ENCODE assay signal across 7 cellular contexts in the genomic region with DNA sequence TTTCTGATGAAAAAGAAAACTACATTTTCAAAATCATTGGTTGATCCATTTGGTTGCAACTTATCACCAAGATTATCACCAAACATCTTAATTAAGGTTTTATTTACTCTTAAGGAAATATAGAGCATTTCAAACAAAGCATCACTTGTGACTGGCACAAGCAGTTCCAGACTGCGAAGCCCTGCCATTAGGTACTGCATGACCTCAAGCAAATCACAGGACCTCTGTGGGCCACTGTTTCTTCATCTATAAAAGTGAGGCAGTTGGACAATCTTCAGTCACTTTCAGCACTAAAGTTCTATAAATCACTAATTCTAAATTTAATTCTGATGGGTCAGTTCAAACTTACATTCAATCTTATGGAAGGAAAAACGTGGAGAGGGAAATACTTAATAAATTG. TPM values are rescaled to one million over a fixed set of nuclear protein-coding genes. Genes with fewer than 3 reads are reported as not detected.
DNase-seq lines count a peak whose midpoint lies in the region; ATAC-seq and TF ChIP-seq lines count a peak whose summit lies in the region.

No MANE protein-coding gene starts in this region.

- intact Hi-C loops in esophagus muscularis mucosa (cut with DNase I): no loop called here

- no peak for TF ChIP-seq CTCF in esophagus muscularis mucosa (IDR thresholded peaks at IDR 0.05)

- H3K4me3 ChIP-seq in SJSA1 (no peak overlapping the region), esophagus muscularis mucosa (peak overlapping the region; percentile 6 to 36 (median 18))

- H3K4me1 ChIP-seq in SJSA1 (replicated peaks): peaks cover 10% of the 10 kb centered on the region; the same call in 1 of the 2 replicates
- peaks cover 17 to 45% (median 42%) of the 10 kb centered on the region in 4 donors for H3K4me1 ChIP-seq in esophagus muscularis mucosa

- no peaks in the 10 kb centered on the region for H3K9me3 Mint-ChIP-seq in stimulated activated naive CD8-positive, alpha-beta T cell treated with anti-CD3 and anti-CD28 coated beads, Interleukin-15, amount 100 ng/mL, for 72 hours

- no peak for TF ChIP-seq EP300 in esophagus muscularis mucosa (IDR thresholded peaks at IDR 0.05)

- ATAC-seq in stimulated activated naive CD8-positive, alpha-beta T cell treated with anti-CD3 and anti-CD28 coated beads, Interleukin-15, amount 100 ng/mL, for 72 hours: peak; percentile 52
- no peak for ATAC-seq in HG02852 (IDR thresholded peaks at IDR 0.05; ENCODE audit: unreplicated experiment)

- H3K27ac ChIP-seq in SJSA1: peak overlapping the region; percentile 3; the same call in 1 of the 2 replicates
- peak overlapping the region in 2 of 4 donors; percentile 13 to 39 for H3K27ac ChIP-seq in esophagus muscularis mucosa (replicated peaks in 1 of 4)

- peak overlapping the region; percentile 98 to 99 for H3K27ac Mint-ChIP-seq in stimulated activated naive CD8-positive, alpha-beta T cell treated with anti-CD3 and anti-CD28 coated beads, Interleukin-15, amount 100 ng/mL, for 72 hours

- peak; percentile 74 for DNase-seq in HT-29 (ENCODE audit: low spot score)
- DNase-seq in SJSA1 (ENCODE audit: low read depth in 1 of 2, low spot score in 2 of 2): no peak
- no peak for DNase-seq in esophagus muscularis mucosa (ENCODE audit: extremely low spot score)
- peak in 1 of 2 donors; percentile 31 for DNase-seq in stimulated activated naive CD8-positive, alpha-beta T cell treated with anti-CD3 and anti-CD28 coated beads, Interleukin-15, amount 100 ng/mL, for 72 hours
- no peak for DNase-seq in SW 1271 (lab: John Stamatoyannopoulos, UW)
- no peak for DNase-seq in ureter (ENCODE audit: low spot score)

- peaks cover 45% of the 10 kb centered on the region for H3K4me1 Mint-ChIP-seq in stimulated activated naive CD8-positive, alpha-beta T cell treated with anti-CD3 and anti-CD28 coated beads, Interleukin-15, amount 100 ng/mL, for 72 hours

- H3K27me3 ChIP-seq in SJSA1 (replicated peaks) (no peaks in the 10 kb centered on the region), esophagus muscularis mucosa (no peaks in the 10 kb centered on the region)

- H3K4me3 Mint-ChIP-seq in stimulated activated naive CD8-positive, alpha-beta T cell treated with anti-CD3 and anti-CD28 coated beads, Interleukin-15, amount 100 ng/mL, for 72 hours: peak overlapping the region; percentile 90 to 95

- WGBS in esophagus muscularis mucosa: 57% methylated on average over 2 of the region's 2 CpGs

- H3K27me3 Mint-ChIP-seq in stimulated activated naive CD8-positive, alpha-beta T cell treated with anti-CD3 and anti-CD28 coated beads, Interleukin-15, amount 100 ng/mL, for 72 hours: no peaks in the 10 kb centered on the region

- TF ChIP-seq POLR2A in esophagus muscularis mucosa (IDR thresholded peaks at IDR 0.05; ENCODE audit: low read depth): no peak

- H3K36me3 ChIP-seq in SJSA1 (no peaks in the 10 kb centered on the region), esophagus muscularis mucosa (no peaks in the 10 kb centered on the region)

- H3K9me3 ChIP-seq in SJSA1 (replicated peaks): no peaks in the 10 kb centered on the region
- no peaks in the 10 kb centered on the region for H3K9me3 ChIP-seq in esophagus muscularis mucosa

RNA-seq across cellular contexts. Expression of a gene that starts 2.0 kb away (rescaled TPM):
- 41.9 and 46.5 TPM in 2 replicates for total RNA-seq in HT-29 (2014; rRNA removed; shearing (Covaris generic))
- 8.6 and 9.4 TPM in 2 replicates for total RNA-seq in SJSA1 (2014; rRNA removed; shearing (Covaris generic))
- total RNA-seq in esophagus muscularis mucosa (10 to 100 TPM; 66.9 to 96.2 (median 72.1) TPM), ureter (124 TPM)

RNA-seq across cellular contexts. Expression of a gene that starts 44.2 kb away (rescaled TPM):
- total RNA-seq in HT-29 (2014; rRNA removed; shearing (Covaris generic)): 3.7 and 5.4 TPM in 2 replicates
- 11.7 and 12.4 TPM in 2 replicates for total RNA-seq in SJSA1 (2014; rRNA removed; shearing (Covaris generic))
- total RNA-seq in esophagus muscularis mucosa (10 to 100 TPM; 15.3 to 23.2 (median 18.5) TPM), ureter (11.3 TPM)
